1 cellular context compared by ENCODE assay signal in genomic region chr6:111865049-111865585, GRCh38.
TF ChIP-seq lines count a peak whose summit lies in the region.

No MANE protein-coding gene starts in this region.

TF ChIP-seq in WTC11, 78 proteins besides CTCF, POLR2A, EP300 and RAD21 (continued from another document):
- no peak for TF ChIP-seq IRF1 (CRISPR knock-in tag; IDR thresholded peaks at IDR 0.05)
- TF ChIP-seq TEAD4 (CRISPR knock-in tag; IDR thresholded peaks at IDR 0.05) = no peak
- no peak for TF ChIP-seq ZNF671 (CRISPR knock-in tag; IDR thresholded peaks at IDR 0.05)
- no peak for TF ChIP-seq NFATC4 (CRISPR knock-in tag; IDR thresholded peaks at IDR 0.05)
- no peak for TF ChIP-seq ETV6 (CRISPR knock-in tag; IDR thresholded peaks at IDR 0.05)
